29 cellular contexts compared by ENCODE assay signal in the genomic region with DNA sequence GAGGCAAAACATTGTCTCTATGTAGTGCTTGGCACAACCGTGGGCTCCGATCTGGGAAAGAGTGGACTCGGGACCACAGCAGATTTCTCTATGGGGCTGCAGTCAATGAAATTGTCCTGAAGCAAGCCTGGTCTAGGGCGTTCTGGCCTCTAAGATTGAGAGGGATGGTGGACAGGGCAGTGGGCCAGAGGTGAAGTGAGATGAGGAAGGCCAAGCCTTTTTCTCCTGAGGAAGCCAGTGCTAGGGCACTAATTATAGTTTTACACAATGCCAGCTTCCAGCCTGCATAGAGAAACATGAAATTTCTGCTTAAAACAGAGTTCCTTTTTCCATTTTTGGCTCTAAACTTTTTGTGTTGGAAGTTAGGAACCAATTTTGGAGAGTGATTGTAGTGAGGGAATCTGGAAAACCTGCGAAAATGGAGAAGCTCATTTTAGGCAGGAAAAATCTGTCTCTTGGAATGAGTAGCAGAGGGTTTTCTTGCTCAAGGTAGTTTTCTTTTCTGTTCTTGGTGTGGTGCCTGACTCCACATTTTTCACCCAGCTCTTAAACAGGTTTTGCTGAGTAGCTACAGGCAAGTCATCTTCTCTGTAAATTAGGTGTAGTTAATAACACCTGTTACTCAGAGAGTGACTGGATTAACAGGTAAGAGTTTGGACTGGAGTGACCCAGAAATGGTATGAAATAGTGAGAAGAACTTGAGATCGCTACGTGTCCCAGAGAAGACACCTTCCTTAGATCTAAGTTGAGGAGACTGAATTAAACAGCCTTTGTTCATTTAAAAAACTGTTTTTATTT. TPM values are rescaled to one million over a fixed set of nuclear protein-coding genes. Genes with fewer than 3 reads are reported as not detected.
DNase-seq lines count a peak whose midpoint lies in the region; ATAC-seq, FAIRE-seq and TF ChIP-seq lines count a peak whose summit lies in the region.
"Had no signal": no experiment of that assay in that cellular context is flagged by ENCODE, and none has a peak within 500 bp of the region (broad histone marks: within the 10 kb centered on the region; RNA-seq: fewer than 3 reads in every experiment).

No MANE protein-coding gene starts in this region.

- no peaks in the 10 kb centered on the region for H3K36me3 ChIP-seq in MM.1S (replicated peaks; ENCODE audit: insufficient read depth, low read length)
- no peaks in the 10 kb centered on the region for H3K36me3 ChIP-seq in H1 (ENCODE audit: control insufficient read depth in 2 of 4, insufficient read depth in 4 of 4, low read length in 3 of 4)
- H3K36me3 ChIP-seq in trophoblast cell (ENCODE audit: control insufficient read depth in 1 of 2, insufficient read depth in 2 of 2, low read length in 2 of 2), result no peaks in the 10 kb centered on the region
- H3K36me3 ChIP-seq: brain microvascular endothelial cell, ovary, right atrium auricular region, stomach, upper lobe of left lung, WERI-Rb-1 had no signal

- peaks cover 15% of the 10 kb centered on the region for H3K36me3 Mint-ChIP-seq in activated naive CD8-positive, alpha-beta T cell treated with anti-CD3 and anti-CD28 coated beads, Interleukin-2, amount 50 U/mL, for 24 hours (ENCODE audit: low read depth)

- H4K5ac ChIP-seq in H1 (ENCODE audit: insufficient read length, low read depth, low read length), result no peak overlapping the region

- H3K79me1 ChIP-seq in H1 (ENCODE audit: low read depth, low read length) (peaks cover 13% of the 10 kb centered on the region), trophoblast cell (ENCODE audit: low read length) (peaks cover 6% of the 10 kb centered on the region)

- no peaks in the 10 kb centered on the region for H3K9me3 Mint-ChIP-seq in activated naive CD8-positive, alpha-beta T cell treated with anti-CD3 and anti-CD28 coated beads, Interleukin-2, amount 50 U/mL, for 24 hours
- H3K9me3 Mint-ChIP-seq: activated T-helper 2 cell treated with anti-CD3 and anti-CD28 coated beads, Interferon-gamma antibody, Interleukin-2, Interleukin-4, amounts not matched to agents 10 μg/mL and 5 μg/mL and 100 μg/mL, durations not matched to agents 14 hours and 24 hours and 36 hours; effector memory CD8-positive, alpha-beta T cell; naive thymus-derived CD4-positive, alpha-beta T cell had no signal

- H2AFZ ChIP-seq in MM.1S (ENCODE audit: low read length) (no peak overlapping the region), H1 (ENCODE audit: low read length) (no peak overlapping the region), trophoblast cell (ENCODE audit: insufficient read depth, low read length, poor library complexity) (no peak overlapping the region)

- H4K91ac ChIP-seq in H1 (replicated peaks; ENCODE audit: insufficient read length, low read length) (no peak overlapping the region), trophoblast cell (ENCODE audit: low read depth, low read length) (no peak overlapping the region)

- peaks cover 63% of the 10 kb centered on the region for H4K20me1 ChIP-seq in MM.1S (ENCODE audit: insufficient read depth, low read length)
- peaks cover 22 to 30% of the 10 kb centered on the region in 2 experiments for H4K20me1 ChIP-seq in H1 (replicated peaks in 1 of 2; ENCODE audit: control insufficient read depth in 1 of 2, insufficient read depth in 2 of 2, low read length in 2 of 2)

- H3K9ac ChIP-seq in MM.1S (ENCODE audit: low read length) (no peak overlapping the region), H1 (replicated peaks in 1 of 4; ENCODE audit: extremely low read depth in 1 of 4, low read depth in 3 of 4, low read length in 3 of 4) (no peak overlapping the region), trophoblast cell (ENCODE audit: low read length) (no peak overlapping the region)

- H3K4me1 ChIP-seq in MM.1S (ENCODE audit: low read length), result peaks cover 56% of the 10 kb centered on the region
- H3K4me1 ChIP-seq in H1 (replicated peaks in 1 of 4; ENCODE audit: control insufficient read depth in 3 of 4, insufficient read depth in 4 of 4, low read length in 3 of 4), result peaks cover 4 to 11% (median 8%) of the 10 kb centered on the region in 4 experiments; a peak in 5 of 7 replicates
- peaks cover 15 to 23% of the 10 kb centered on the region in 2 experiments for H3K4me1 ChIP-seq in trophoblast cell (ENCODE audit: control insufficient read depth in 1 of 2, insufficient read depth in 2 of 2, low read length in 2 of 2)

- H2BK15ac ChIP-seq in H1 (ENCODE audit: low read length), result no peak overlapping the region

- no peak overlapping the region for H3K4me3 ChIP-seq in MM.1S (ENCODE audit: low read length)
- H3K4me3 ChIP-seq in H1 (ENCODE audit: extremely low read depth in 1 of 4, insufficient read depth in 2 of 4, low read depth in 3 of 4, low read length in 4 of 4), result no peak overlapping the region
- H3K4me3 ChIP-seq in trophoblast cell (ENCODE audit: low read depth, low read length), result no peak overlapping the region
- H3K4me3 ChIP-seq: ovary, right atrium auricular region, SK-N-MC, stomach, upper lobe of left lung had no signal

- no peaks in the 10 kb centered on the region for H3K9me2 ChIP-seq in MM.1S (replicated peaks; ENCODE audit: insufficient read depth, low read length)

- no peak overlapping the region for H2BK120ac ChIP-seq in H1 (replicated peaks; ENCODE audit: low read depth, low read length)
- H2BK120ac ChIP-seq in trophoblast cell (ENCODE audit: insufficient read depth, low read length, poor library complexity), result no peak overlapping the region

- H3K27ac Mint-ChIP-seq in activated naive CD8-positive, alpha-beta T cell treated with anti-CD3 and anti-CD28 coated beads, Interleukin-2, amount 50 U/mL, for 24 hours, result no peak overlapping the region
- H3K27ac Mint-ChIP-seq: activated T-helper 2 cell treated with anti-CD3 and anti-CD28 coated beads, Interferon-gamma antibody, Interleukin-2, Interleukin-4, amounts not matched to agents 10 μg/mL and 5 μg/mL and 100 μg/mL, durations not matched to agents 14 hours and 24 hours and 36 hours; effector memory CD8-positive, alpha-beta T cell; naive thymus-derived CD4-positive, alpha-beta T cell had no signal

- CTCF ChIA-PET in H1 (lab: Charles Lee; ENCODE audit: partially characterized antibody), result interaction anchor here (1.0 kb wide), 1 partner anchor 11 kb away, joined by 3 read pairs; no protein-coding TSS in a partner anchor

- H3K4me2 ChIP-seq in MM.1S (ENCODE audit: low read depth, low read length) (peak overlapping the region; percentile 1; the same call in 1 of the 2 replicates), H1 (ENCODE audit: insufficient read depth in 1 of 2, low read depth in 2 of 2, low read length in 2 of 2) (no peak overlapping the region), trophoblast cell (ENCODE audit: low read length) (no peak overlapping the region)

- H2AK5ac ChIP-seq in H1 (ENCODE audit: low read depth, low read length) (no peak overlapping the region), trophoblast cell (ENCODE audit: low read length) (peak overlapping the region; percentile 55)

- H3K27ac ChIP-seq in MM.1S (ENCODE audit: low read length) (peak overlapping the region; percentile 37; the same call in 1 of the 2 replicates), H1 (ENCODE audit: low read depth, low read length) (0 out of 2 replicates have a peak overlapping the region, but pooled peaks have one; percentile 23), trophoblast cell (ENCODE audit: low read depth, low read length) (no peak overlapping the region)
- H3K27ac ChIP-seq: brain microvascular endothelial cell, ovary, right atrium auricular region, SK-N-MC, stomach, upper lobe of left lung, WERI-Rb-1 had no signal

- H3K27me3 Mint-ChIP-seq in activated naive CD8-positive, alpha-beta T cell treated with anti-CD3 and anti-CD28 coated beads, Interleukin-2, amount 50 U/mL, for 24 hours, result no peaks in the 10 kb centered on the region
- H3K27me3 Mint-ChIP-seq: effector memory CD8-positive, alpha-beta T cell; memory B cell had no signal

- H3K4me3 Mint-ChIP-seq in activated naive CD8-positive, alpha-beta T cell treated with anti-CD3 and anti-CD28 coated beads, Interleukin-2, amount 50 U/mL, for 24 hours, result no peak overlapping the region
- H3K4me3 Mint-ChIP-seq: effector memory CD8-positive, alpha-beta T cell; memory B cell; naive thymus-derived CD4-positive, alpha-beta T cell had no signal

- H2BK12ac ChIP-seq in H1 (ENCODE audit: low read depth, low read length) (no peak overlapping the region), trophoblast cell (ENCODE audit: low read length) (peak overlapping the region; percentile 38)

- no peaks in the 10 kb centered on the region for H3K27me3 ChIP-seq in MM.1S (replicated peaks; ENCODE audit: insufficient read depth, low read length)
- H3K27me3 ChIP-seq in H1 (replicated peaks in 1 of 4; ENCODE audit: control insufficient read depth in 3 of 4, extremely low read depth in 1 of 4, insufficient read depth in 3 of 4, low read length in 3 of 4), result no peaks in the 10 kb centered on the region
- H3K27me3 ChIP-seq in trophoblast cell (ENCODE audit: insufficient read depth, low read length), result no peaks in the 10 kb centered on the region
- H3K27me3 ChIP-seq: brain microvascular endothelial cell, ovary, right atrium auricular region, stomach, upper lobe of left lung had no signal

- no peaks in the 10 kb centered on the region for H3K23me2 ChIP-seq in H1 (ENCODE audit: low read depth, low read length)

- no peak for TF ChIP-seq RAD21 in H1 (IDR thresholded peaks at IDR 0.05 in 1 of 2, conservative IDR thresholded peaks at IDR 0.05 in 1 of 2; ENCODE audit: low read depth in 2 of 2, low read length in 2 of 2)

- H3K9me3 ChIP-seq in MM.1S (replicated peaks; ENCODE audit: insufficient read depth, low read length) (no peaks in the 10 kb centered on the region), H1 (ENCODE audit: insufficient read depth in 2 of 2, low read depth in 1 of 2, low read length in 1 of 2) (no peaks in the 10 kb centered on the region), trophoblast cell (ENCODE audit: insufficient read depth, low read depth, low read length) (no peaks in the 10 kb centered on the region)
- H3K9me3 ChIP-seq: ovary, right atrium auricular region, stomach, upper lobe of left lung had no signal

- H4K12ac ChIP-seq in trophoblast cell (ENCODE audit: low read depth, low read length), result no peak overlapping the region

- peaks cover 28% of the 10 kb centered on the region for H3K4me1 Mint-ChIP-seq in activated naive CD8-positive, alpha-beta T cell treated with anti-CD3 and anti-CD28 coated beads, Interleukin-2, amount 50 U/mL, for 24 hours

- H3K4ac ChIP-seq in H1 (replicated peaks; ENCODE audit: insufficient read length, low read depth, low read length) (no peak overlapping the region), trophoblast cell (ENCODE audit: low read depth, low read length) (peak overlapping the region; percentile 68)

- H3K14ac ChIP-seq in H1 (ENCODE audit: insufficient read length), result no peak overlapping the region
- H3K14ac ChIP-seq in trophoblast cell (ENCODE audit: low read length), result no peak overlapping the region

- no peak overlapping the region for H3K56ac ChIP-seq in H1 (replicated peaks; ENCODE audit: insufficient read length, low read depth, low read length)

- H2BK5ac ChIP-seq in H1 (ENCODE audit: low read depth, low read length) (no peak overlapping the region), trophoblast cell (ENCODE audit: low read depth, low read length, poor library complexity) (no peak overlapping the region)

- TF ChIP-seq EP300 in H1 (IDR thresholded peaks at IDR 0.05; ENCODE audit: borderline replicate concordance in 1 of 2, low read depth in 2 of 2, low read length in 2 of 2), result no peak

- H3K23ac ChIP-seq in H1 (ENCODE audit: insufficient read length) (no peak overlapping the region), trophoblast cell (ENCODE audit: low read length) (peak overlapping the region; percentile 31)

- ATAC-seq in activated naive CD8-positive, alpha-beta T cell treated with anti-CD3 and anti-CD28 coated beads, Interleukin-2, amount 50 U/mL, for 24 hours, result no peak
- no peak for ATAC-seq in HG02571 (IDR thresholded peaks at IDR 0.05; ENCODE audit: unreplicated experiment)
- ATAC-seq: effector memory CD8-positive, alpha-beta T cell; naive thymus-derived CD4-positive, alpha-beta T cell had no signal

- no peak overlapping the region for H2BK20ac ChIP-seq in H1 (ENCODE audit: low read length)

- FAIRE-seq in H1 (lab: Jason Lieb, UNC), result no peak
- FAIRE-seq: RCC 7860 had no signal

- WGBS in H1 (ENCODE audit: extremely low coverage in 1 of 2, insufficient coverage in 1 of 2, insufficient read length in 1 of 2, insufficient replicate concordance in 2 of 2, low coverage in 1 of 2, low lambda C conversion rate in 2 of 2, missing lambda C conversion rate in 1 of 2), 2 experiments, result 89% methylated on average over 7 of the region's 7 CpGs; no CpG with 5 or more reads in 1 of the 2 experiments
- WGBS in trophoblast cell (ENCODE audit: extremely low coverage, insufficient coverage, insufficient read length), result no CpG with 5 or more reads among the region's 7 CpGs

- DNase-seq in NOMO-1 (lab: John Stamatoyannopoulos, UW; ENCODE audit: unreplicated experiment in 2 of 2) (peak; percentile 3 to 38), NOMO-1 treated with dmso at 0.1 percent for 144 hours (lab: John Stamatoyannopoulos, UW; ENCODE audit: unreplicated experiment) (no peak), MM.1S (peak; percentile 60), H1 (ENCODE audit: low read depth in 1 of 2, low spot score in 2 of 2) (no peak), trophoblast cell (no peak), amygdala (lab: John Stamatoyannopoulos, UW) (no peak)
- no peak for DNase-seq in activated naive CD8-positive, alpha-beta T cell treated with anti-CD3 and anti-CD28 coated beads, Interleukin-2, amount 50 U/mL, for 24 hours
- DNase-seq: activated CD4-positive, alpha-beta T cell treated with anti-CD3 and anti-CD28 coated beads, Interleukin-2, amount 50 U/mL, for 4 hours; activated CD8-positive, alpha-beta memory T cell treated with anti-CD3 and anti-CD28 coated beads, Interleukin-2, amount 50 U/mL, for 4 hours; brain microvascular endothelial cell; effector memory CD8-positive, alpha-beta T cell; GOT3; kidney glomerular epithelial cell; naive thymus-derived CD4-positive, alpha-beta T cell; NCI-H1694 treated with DMSO at 0.1 percent for 48 hours; NCI-H2227 treated with DMSO at 0.1 percent for 48 hours; NCI-H748 treated with DMSO at 0.1 percent for 48 hours; ovary; stimulated activated CD4-positive, alpha-beta T cell treated with anti-CD3 and anti-CD28 coated beads, Interleukin-12 subunit alpha, Interleukin-12 subunit beta, amount 100 ng/mL, for 4 hours; stimulated activated CD4-positive, alpha-beta T cell treated with anti-CD3 and anti-CD28 coated beads, Interleukin-4, amount 100 ng/mL, for 4 hours; stomach; upper lobe of left lung; WERI-Rb-1 had no signal

- peaks cover 93% of the 10 kb centered on the region for H3K79me2 ChIP-seq in MM.1S (ENCODE audit: low read length)
- peaks cover 48 to 97% of the 10 kb centered on the region in 2 experiments for H3K79me2 ChIP-seq in H1 (ENCODE audit: control insufficient read depth in 1 of 2, insufficient read depth in 2 of 2, low read length in 2 of 2)
- H3K79me2 ChIP-seq in trophoblast cell (ENCODE audit: control insufficient read depth, insufficient read depth, low read length, poor library complexity), result peaks cover 4% of the 10 kb centered on the region

- TF ChIP-seq POLR2A in H1 (IDR thresholded peaks at IDR 0.05; ENCODE audit: control extremely low read depth in 1 of 2, low read depth in 2 of 2, low read length in 2 of 2), result no peak

- POLR2A ChIA-PET in H1 (lab: Charles Lee; ENCODE audit: partially characterized antibody), result interaction anchor here (0.8 to 2.3 kb wide), 3 partner anchors 12 to 80 kb away, joined by 3 to 13 read pairs (median 5); no protein-coding TSS in a partner anchor

- no peak for TF ChIP-seq CTCF in MM.1S (IDR thresholded peaks at IDR 0.05; ENCODE audit: low read length)
- TF ChIP-seq CTCF in H1 (IDR thresholded peaks at IDR 0.05; ENCODE audit: control extremely low read depth in 1 of 3, insufficient read depth in 1 of 3, low read depth in 1 of 3, low read length in 3 of 3), result no peak

- H4K8ac ChIP-seq in H1 (ENCODE audit: extremely low read depth, insufficient read depth, low read length), result no peak overlapping the region
- no peak overlapping the region for H4K8ac ChIP-seq in trophoblast cell (ENCODE audit: low read depth, low read length)

- H3K18ac ChIP-seq in H1 (ENCODE audit: extremely low read depth, low read length) (no peak overlapping the region), trophoblast cell (ENCODE audit: low read length) (no peak overlapping the region)

- peaks cover 35% of the 10 kb centered on the region for H3F3A ChIP-seq in MM.1S (ENCODE audit: insufficient read depth, low read length)

RNA-seq across cellular contexts. Expression of gene UCK2, which starts 22.1 kb away (rescaled TPM):
- 102 and 103 TPM in 2 replicates for total RNA-seq in H1 (2021; fragmentation: NEBNext Ultra II Directional; extraction: Animal tissue kit (Norgen Biotek cat#: 25700))
- 105 and 109 TPM in 2 replicates for polyA plus RNA-seq in H1 (2011; rRNA removed)
- 93.3 TPM for polyA plus RNA-seq in H1 (2011; cell fraction: cytosol; rRNA removed)
- 78.4 TPM for polyA plus RNA-seq in H1 (2011; cell fraction: nucleus; rRNA removed)
- polyA plus RNA-seq in H1 (2012, experiment 1 of 2), result 77.5 to 83.9 TPM (median 80.6 TPM) in 4 replicates
- polyA plus RNA-seq in H1 (2012, experiment 2 of 2), result 67.8 TPM
- 69.1 TPM for polyA plus RNA-seq in H1 (2013, experiment 1 of 2)
- 71.6 TPM for polyA plus RNA-seq in H1 (2013, experiment 2 of 2)
- polyA minus RNA-seq in H1 (2011; rRNA and poly(A)+ RNA removed), result 124 and 144 TPM in 2 replicates
- polyA minus RNA-seq in H1 (2011; cell fraction: cytosol; rRNA and poly(A)+ RNA removed), result 73.4 TPM
- polyA minus RNA-seq in H1 (2011; cell fraction: nucleus; rRNA and poly(A)+ RNA removed), result 64.7 TPM
- 77.1 and 81.6 TPM in 2 replicates for polyA plus RNA-seq in trophoblast cell (2013)

Comparison
In these comparisons a context has a peak if more than half of its experiments do, and no peak if none do; other contexts are left out.
1. DNase-seq: peak in NOMO-1 (2 of 2) and MM.1S (single experiment); none in NOMO-1 treated with dmso at 0.1 percent for 144 hours (single experiment), H1 (0 of 2), trophoblast cell (0 of 2), activated naive CD8-positive, alpha-beta T cell treated with anti-CD3 and anti-CD28 coated beads, Interleukin-2, amount 50 U/mL, for 24 hours (single experiment) and amygdala (0 of 56).